8 cellular contexts compared by ENCODE assay signal in the genomic region with DNA sequence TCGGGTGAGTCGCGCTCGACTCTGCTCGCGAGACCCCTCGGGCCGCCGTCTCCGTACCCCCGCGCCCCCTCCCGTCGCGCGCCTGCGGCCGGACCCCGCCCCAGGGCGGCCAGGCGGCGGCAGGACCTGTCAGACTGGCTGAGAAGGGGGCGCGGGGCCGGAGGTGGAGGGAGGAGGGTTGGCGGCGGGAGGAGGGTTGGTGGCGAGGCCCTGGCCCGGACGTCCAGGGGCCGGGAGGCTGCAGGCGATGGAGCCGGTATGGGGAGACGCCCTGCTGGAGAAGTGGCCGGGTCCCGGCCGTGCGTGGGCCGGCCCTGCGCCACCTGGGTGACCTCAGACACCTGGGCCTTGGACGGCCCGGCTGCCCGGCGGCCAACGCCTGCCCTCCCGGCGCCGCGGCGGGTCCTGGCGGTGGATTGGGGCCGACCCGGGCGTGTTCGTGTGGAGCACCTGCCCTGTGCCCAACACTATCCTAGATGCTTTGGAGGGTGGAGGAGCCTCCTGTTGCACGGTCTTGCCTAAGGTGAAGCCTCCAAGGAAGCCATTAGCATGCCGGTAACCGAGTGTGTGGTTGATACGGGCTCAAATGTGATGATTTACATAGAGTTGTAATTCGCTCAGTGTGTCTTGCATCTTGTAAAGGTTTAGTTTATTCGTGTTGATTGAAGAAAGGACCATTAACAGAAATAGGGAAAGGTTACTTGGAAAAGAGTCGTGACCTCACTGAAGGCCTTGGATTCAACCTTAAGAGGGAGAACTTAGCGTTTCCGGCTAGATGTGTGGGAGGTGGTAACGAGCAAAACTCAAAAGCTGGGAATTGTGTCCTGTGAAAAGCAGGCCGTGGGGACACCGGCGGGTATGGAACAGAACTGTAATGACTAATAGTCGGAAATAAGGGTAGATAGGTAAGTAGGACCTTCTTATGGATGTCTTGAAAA. TPM values are rescaled to one million over a fixed set of nuclear protein-coding genes. Genes with fewer than 3 reads are reported as not detected.
A peak's percentile ranks its signal among the peaks of the same experiment; 100 is the strongest.
DNase-seq lines count a peak whose midpoint lies in the region; ATAC-seq and TF ChIP-seq lines count a peak whose summit lies in the region.

No MANE protein-coding gene starts in this region.

- CTCF ChIA-PET in Panc1 (lab: Charles Lee): no interaction called here

- peak overlapping the region; percentile 92 to 99 (median 99) for H3K4me3 Mint-ChIP-seq in immature natural killer cell

- H3K36me3 Mint-ChIP-seq in immature natural killer cell: peaks cover 8 to 15% (median 10%) of the 10 kb centered on the region in 3 donors

- no peak for DNase-seq in Panc1 (ENCODE audit: low read depth, low spot score)
- DNase-seq in astrocyte of the spinal cord (ENCODE audit: low read depth, low spot score): no peak
- DNase-seq in immature natural killer cell: peak in 1 of 3 donors; percentile 37
- peak; percentile 36 to 45 for DNase-seq in stimulated activated CD4-positive, alpha-beta T cell treated with anti-CD3 and anti-CD28 coated beads, Interleukin-2, amount 100 ng/mL, for 24 hours
- no peak for DNase-seq in sciatic nerve (ENCODE audit: low spot score)

- peak overlapping the region; percentile 100 for H3K27ac ChIP-seq in Panc1 (ENCODE audit: low read length)

- peaks cover 53% of the 10 kb centered on the region for H3K4me1 ChIP-seq in Panc1 (ENCODE audit: control insufficient read depth, insufficient read depth, low read length)

- intact Hi-C loops in Panc1 (cut with micrococcal nuclease; ENCODE audit: unreplicated experiment): loop anchor here (5.0 kb wide), 1 partner anchor 330 kb away; no protein-coding TSS in a partner anchor
- intact Hi-C loops in sciatic nerve (cut with DNase I): no loop called here

- peaks cover 12 to 19% (median 17%) of the 10 kb centered on the region in 3 donors for H3K27me3 Mint-ChIP-seq in immature natural killer cell (ENCODE audit: low read depth in 3 of 3)

- peak overlapping the region; percentile 90 to 97 for H3K4me3 ChIP-seq in Panc1 (ENCODE audit: low read depth in 2 of 2, low read length in 2 of 2)
- H3K4me3 ChIP-seq in astrocyte of the spinal cord (ENCODE audit: low read depth, low read length): peak overlapping the region; percentile 86

- H3K36me3 ChIP-seq in Panc1 (ENCODE audit: control insufficient read depth, insufficient read depth, low read length): peaks cover 13% of the 10 kb centered on the region

- H3K9me3 Mint-ChIP-seq in immature natural killer cell: no peaks in the 10 kb centered on the region

- BruUV-seq in Panc1 (replicated peaks; lab: Mats Ljungman, UMichigan): no TSS peak

- TF ChIP-seq CTCF in Panc1 (IDR thresholded peaks at IDR 0.05) (no peak), astrocyte of the spinal cord (IDR thresholded peaks at IDR 0.05; ENCODE audit: low read depth, low read length) (no peak)

- peak; percentile 13 for ATAC-seq in GM18858 (IDR thresholded peaks at IDR 0.05; ENCODE audit: unreplicated experiment)
- ATAC-seq in HG02852 (IDR thresholded peaks at IDR 0.05; ENCODE audit: unreplicated experiment): peak; percentile 35
- peak; percentile 64 for ATAC-seq in Panc1
- ATAC-seq in HG03469 (IDR thresholded peaks at IDR 0.05; ENCODE audit: unreplicated experiment): no peak
- no peak for ATAC-seq in sciatic nerve

- H3K4me1 Mint-ChIP-seq in immature natural killer cell: peaks cover 85 to 86% of the 10 kb centered on the region in 2 donors

- peak overlapping the region; percentile 98 to 100 (median 100) for H3K27ac Mint-ChIP-seq in immature natural killer cell

- in situ Hi-C loops in Panc1 (cut with HindIII; ENCODE audit: low pct_unique_long_range_greater_than_20kb, low sequenced_read_pairs) (no loop called here), astrocyte of the spinal cord (cut with HindIII; ENCODE audit: low sequenced_read_pairs) (no loop called here)

- no peaks in the 10 kb centered on the region for H3K9me3 ChIP-seq in Panc1 (ENCODE audit: control insufficient read depth, insufficient read depth, low read depth, low read length)

- H3K27me3 ChIP-seq in Panc1 (ENCODE audit: control insufficient read depth, insufficient read depth, low read length): no peaks in the 10 kb centered on the region

- POLR2A ChIA-PET in Panc1 (lab: Charles Lee): no interaction called here

RNA-seq across cellular contexts. Expression of a gene that starts 0.6 kb away (rescaled TPM):
- total RNA-seq in Panc1 (2021; ENCODE audit: unreplicated experiment) (420 TPM), sciatic nerve (275 TPM)
- polyA plus RNA-seq in Panc1 (2012; ENCODE audit: insufficient read length): 368 TPM
- 1,000 to 10,000 TPM; 1,023 to 1,314 (median 1,183) TPM for polyA plus RNA-seq in immature natural killer cell

RNA-seq across cellular contexts. Expression of a gene that starts 14.9 kb away (rescaled TPM):
- total RNA-seq in Panc1 (2021; ENCODE audit: unreplicated experiment): 489 TPM
- 606 TPM for polyA plus RNA-seq in Panc1 (2012; ENCODE audit: insufficient read length)
- polyA plus RNA-seq in immature natural killer cell: 1,000 to 10,000 TPM; 2,810 to 4,711 (median 3,144) TPM
- total RNA-seq in sciatic nerve: 358 TPM

RNA-seq across cellular contexts. Expression of a gene that starts 42.7 kb away (rescaled TPM):
- 0.92 TPM for total RNA-seq in Panc1 (2021; ENCODE audit: unreplicated experiment)
- polyA plus RNA-seq in Panc1 (2012; ENCODE audit: insufficient read length): 1.7 TPM
- polyA plus RNA-seq in immature natural killer cell: 1 to 10 TPM in 1 of 3 donors, under 1 TPM in 1, not detected in 1; 0.72 to 1.2 TPM
- 19.9 TPM for total RNA-seq in sciatic nerve

Comparison
In these comparisons a context has a peak if more than half of its experiments do, and no peak if none do; other contexts are left out.
1. ATAC-seq: peak in GM18858 (single experiment), HG02852 (single experiment) and Panc1 (single experiment); none in HG03469 (single experiment) and sciatic nerve (single experiment).
2. DNase-seq: peak in stimulated activated CD4-positive, alpha-beta T cell treated with anti-CD3 and anti-CD28 coated beads, Interleukin-2, amount 100 ng/mL, for 24 hours (2 of 2); none in Panc1 (single experiment), astrocyte of the spinal cord (single experiment) and sciatic nerve (single experiment).
3. RNA of a gene that starts 42.7 kb away (total RNA-seq): 19.9 TPM in sciatic nerve (single experiment); 0.92 TPM in Panc1 (single experiment); every median in the first group is over 10 times any median in the second.